9 cellular contexts compared by ENCODE assay signal in the genomic region with DNA sequence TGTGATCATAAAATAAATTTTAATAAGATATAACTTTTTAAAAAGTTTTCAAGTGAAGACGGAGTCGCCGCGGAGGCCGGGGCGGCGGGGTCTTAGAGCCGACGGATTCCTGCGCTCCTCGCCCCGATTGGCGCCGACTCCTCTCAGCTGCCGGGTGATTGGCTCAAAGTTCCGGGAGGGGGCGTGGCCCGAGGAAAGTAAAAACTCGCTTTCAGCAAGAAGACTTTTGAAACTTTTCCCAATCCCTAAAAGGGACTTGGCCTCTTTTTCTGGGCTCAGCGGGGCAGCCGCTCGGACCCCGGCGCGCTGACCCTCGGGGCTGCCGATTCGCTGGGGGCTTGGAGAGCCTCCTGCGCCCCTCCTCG. TPM values are rescaled to one million over a fixed set of nuclear protein-coding genes. Genes with fewer than 3 reads are reported as not detected.
DNase-seq lines count a peak whose midpoint lies in the region; ATAC-seq, FAIRE-seq and TF ChIP-seq lines count a peak whose summit lies in the region.
"Had no signal": no experiment of that assay in that cellular context is flagged by ENCODE, and none has a peak within 500 bp of the region (broad histone marks: within the 10 kb centered on the region; RNA-seq: fewer than 3 reads in every experiment).

A gene (plus strand): TSS at position 229 of the 365 bp plus-strand sequence. CDS start 507 bp downstream, outside the sequence.

- ATAC-seq in SK-N-SH treated with all-trans-retinoic acid at 6 μM for 48 hours = peak; percentile 60
- no peak for ATAC-seq in HG02885 (IDR thresholded peaks at IDR 0.05; ENCODE audit: poor library complexity, unreplicated experiment)
- ATAC-seq in GM18873 (IDR thresholded peaks at IDR 0.05; ENCODE audit: low FRiP score, unreplicated experiment) = no peak
- ATAC-seq: HCT116 had no signal

- DNase-seq in COLO829 (ENCODE audit: low spot score) (peak; percentile 33), bronchial epithelial cell (ENCODE audit: low read depth) (peak; percentile 70), iPS-NIHi11 (ENCODE audit: low spot score) (peak; percentile 82), NCI-H345 (lab: John Stamatoyannopoulos, UW) (no peak)
- peak; percentile 64 to 71 for DNase-seq in stimulated activated CD4-positive, alpha-beta T cell treated with anti-CD3 and anti-CD28 coated beads, Interleukin-2, amount 100 ng/mL, for 24 hours

- no peak for TF ChIP-seq CTCF in bronchial epithelial cell (IDR thresholded peaks at IDR 0.05; ENCODE audit: insufficient read depth, low read length, severe bottlenecking)

- H3K27me3 ChIP-seq in bronchial epithelial cell (ENCODE audit: control insufficient read depth, insufficient read depth, low read length) = peaks cover 34% of the 10 kb centered on the region

- peak within 1 kb of the TSS; percentile 31 for H3K4me3 ChIP-seq in bronchial epithelial cell (ENCODE audit: low read depth, low read length)

- no peaks in the 10 kb centered on the region for H3K36me3 ChIP-seq in bronchial epithelial cell (ENCODE audit: control insufficient read depth, insufficient read depth, low read length)

- no peak for FAIRE-seq in bronchial epithelial cell (lab: Jason Lieb, UNC)

TF ChIP-seq in SK-N-SH treated with all-trans-retinoic acid at 6 μM for 48 hours, 23 proteins besides CTCF, POLR2A, EP300 and RAD21:
- TF ChIP-seq ESRRG (CRISPR knock-in tag; IDR thresholded peaks at IDR 0.05) = no peak
- TF ChIP-seq ISL1 (CRISPR knock-in tag; IDR thresholded peaks at IDR 0.05) = no peak
- TF ChIP-seq, protein P1, sequence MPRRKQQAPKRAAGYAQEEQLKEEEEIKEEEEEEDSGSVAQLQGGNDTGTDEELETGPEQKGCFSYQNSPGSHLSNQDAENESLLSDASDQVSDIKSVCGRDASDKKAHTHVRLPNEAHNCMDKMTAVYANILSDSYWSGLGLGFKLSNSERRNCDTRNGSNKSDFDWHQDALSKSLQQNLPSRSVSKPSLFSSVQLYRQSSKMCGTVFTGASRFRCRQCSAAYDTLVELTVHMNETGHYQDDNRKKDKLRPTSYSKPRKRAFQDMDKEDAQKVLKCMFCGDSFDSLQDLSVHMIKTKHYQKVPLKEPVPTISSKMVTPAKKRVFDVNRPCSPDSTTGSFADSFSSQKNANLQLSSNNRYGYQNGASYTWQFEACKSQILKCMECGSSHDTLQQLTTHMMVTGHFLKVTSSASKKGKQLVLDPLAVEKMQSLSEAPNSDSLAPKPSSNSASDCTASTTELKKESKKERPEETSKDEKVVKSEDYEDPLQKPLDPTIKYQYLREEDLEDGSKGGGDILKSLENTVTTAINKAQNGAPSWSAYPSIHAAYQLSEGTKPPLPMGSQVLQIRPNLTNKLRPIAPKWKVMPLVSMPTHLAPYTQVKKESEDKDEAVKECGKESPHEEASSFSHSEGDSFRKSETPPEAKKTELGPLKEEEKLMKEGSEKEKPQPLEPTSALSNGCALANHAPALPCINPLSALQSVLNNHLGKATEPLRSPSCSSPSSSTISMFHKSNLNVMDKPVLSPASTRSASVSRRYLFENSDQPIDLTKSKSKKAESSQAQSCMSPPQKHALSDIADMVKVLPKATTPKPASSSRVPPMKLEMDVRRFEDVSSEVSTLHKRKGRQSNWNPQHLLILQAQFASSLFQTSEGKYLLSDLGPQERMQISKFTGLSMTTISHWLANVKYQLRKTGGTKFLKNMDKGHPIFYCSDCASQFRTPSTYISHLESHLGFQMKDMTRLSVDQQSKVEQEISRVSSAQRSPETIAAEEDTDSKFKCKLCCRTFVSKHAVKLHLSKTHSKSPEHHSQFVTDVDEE (CRISPR knock-in tag; IDR thresholded peaks at IDR 0.05) = no peak
- no peak for TF ChIP-seq GLIS3 (CRISPR knock-in tag; IDR thresholded peaks at IDR 0.05)

RNA-seq across cellular contexts. Expression of the gene that starts here (rescaled TPM):
- under 0.01 TPM in 1 of 2 replicates, not detected in the other for total RNA-seq in bronchial epithelial cell

Comparison
In these comparisons a context has a peak if more than half of its experiments do, and no peak if none do; other contexts are left out.
1. Peak in DNase-seq and H3K4me3 ChIP-seq in bronchial epithelial cell; RNA of the gene not detected or under 1 TPM.